In the genomic region with DNA sequence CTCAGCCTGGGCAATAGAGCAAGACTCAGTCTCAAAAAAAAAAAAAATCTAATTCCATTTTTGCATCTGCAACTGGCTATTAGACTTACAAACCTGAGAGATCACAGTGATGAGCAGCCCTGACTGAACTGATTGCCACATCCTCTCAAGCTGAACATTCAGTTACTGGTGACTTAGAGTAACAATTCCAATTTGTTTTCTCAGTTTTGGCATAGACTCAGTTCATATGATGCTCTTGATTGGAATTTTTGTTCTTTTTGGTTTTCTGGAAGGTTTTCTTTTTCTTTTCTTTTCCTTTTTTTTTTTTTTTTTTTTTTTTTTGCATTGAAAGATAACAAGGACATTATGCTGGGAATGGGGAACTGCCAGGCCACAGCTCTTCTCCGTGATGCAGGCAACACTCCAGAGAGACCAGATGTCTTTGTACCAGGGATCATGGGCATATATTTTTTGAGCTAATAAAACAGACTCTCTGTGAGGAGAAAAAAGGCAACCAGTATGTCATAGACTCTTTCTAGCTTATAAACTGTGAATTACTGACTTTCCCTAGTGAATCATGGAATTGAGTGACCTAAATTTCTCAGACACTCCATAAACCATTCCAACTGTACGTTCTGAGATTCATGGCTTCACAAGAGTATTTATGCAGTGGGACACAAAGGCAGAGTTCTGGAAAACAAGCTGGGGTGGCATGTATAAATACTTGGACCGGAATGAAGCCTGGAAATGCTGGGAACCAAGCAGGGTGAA, we compare ENCODE assay signal across 18 cellular contexts.
DNase-seq lines count a peak whose midpoint lies in the region; ATAC-seq and TF ChIP-seq lines count a peak whose summit lies in the region.
"Had no signal": no experiment of that assay in that cellular context is flagged by ENCODE, and none has a peak within 500 bp of the region (broad histone marks: within the 10 kb centered on the region; RNA-seq: fewer than 3 reads in every experiment).

No MANE protein-coding gene starts in this region.

- intact Hi-C loops in tibial artery (cut with DNase I; ENCODE audit: low total_unique reads) = no loop called here

- H3K27ac ChIP-seq in HEK293 (ENCODE audit: extremely low read depth, low read depth, low read length) (no peak overlapping the region), coronary artery (peak overlapping the region; percentile 46 to 53), layer of hippocampus (ENCODE audit: low read depth, low read length) (peak overlapping the region; percentile 48), tibial artery (peak overlapping the region; percentile 25 to 57)
- H3K27ac ChIP-seq: BLaER1 treated with 17β-estradiol and CSF1 and Interleukin-3, amounts not matched to agents 10 nM and 100 nM; lower lobe of right lung; right atrium auricular region; SK-N-MC had no signal

- ATAC-seq in HG03045 (IDR thresholded peaks at IDR 0.05; ENCODE audit: unreplicated experiment) = no peak
- ATAC-seq: activated naive CD4-positive, alpha-beta T cell treated with anti-CD3 and anti-CD28 coated beads, Interleukin-2, amount 50 U/mL, for 72 hours; activated T-cell treated with anti-CD3 and anti-CD28 coated beads, Interleukin-2, amount 50 U/mL, for 72 hours; lower lobe of right lung; stimulated activated naive B cell treated with anti-CD40 and anti-IgM and Interleukin-4, amounts not matched to agents 10 μg/mL and 1 μg/mL and 100 μg/mL, for 72 hours had no signal

- H3K4me3 ChIP-seq in HEK293 (ENCODE audit: low read depth, low read length) (no peak overlapping the region), coronary artery (no peak overlapping the region), tibial artery (no peak overlapping the region)
- H3K4me3 ChIP-seq: BLaER1 treated with 17β-estradiol and CSF1 and Interleukin-3, amounts not matched to agents 10 nM and 100 nM; lower lobe of right lung; right atrium auricular region; SK-N-MC had no signal

- no peaks in the 10 kb centered on the region for H3K36me3 ChIP-seq in HEK293 (ENCODE audit: control insufficient read depth in 2 of 2, insufficient read depth in 1 of 2, low read length in 2 of 2)
- no peaks in the 10 kb centered on the region for H3K36me3 ChIP-seq in tibial artery
- H3K36me3 ChIP-seq: BLaER1 treated with 17β-estradiol and CSF1 and Interleukin-3, amounts not matched to agents 10 nM and 100 nM; lower lobe of right lung; right atrium auricular region had no signal

- no peaks in the 10 kb centered on the region for H3K9me3 ChIP-seq in HEK293 (ENCODE audit: control insufficient read depth, insufficient read depth, low read depth, low read length)
- H3K9me3 ChIP-seq in tibial artery = no peaks in the 10 kb centered on the region
- H3K9me3 ChIP-seq: lower lobe of right lung, right atrium auricular region had no signal

- TF ChIP-seq CTCF in HEK293 (tag by site-specific recombination; IDR thresholded peaks at IDR 0.05) (no peak), coronary artery (IDR thresholded peaks at IDR 0.05) (no peak), tibial artery (IDR thresholded peaks at IDR 0.05) (no peak)

- CTCF ChIA-PET in HEK293 (lab: Yijun Ruan, JAX) = interaction anchor here (0.6 to 10.0 kb wide), 5 partner anchors 15 to 518 kb away, joined by 3 to 78 read pairs (median 4); no protein-coding TSS in a partner anchor

- no peaks in the 10 kb centered on the region for H3K27me3 ChIP-seq in layer of hippocampus (ENCODE audit: control insufficient read depth, insufficient read depth, low read length)
- H3K27me3 ChIP-seq in tibial artery = no peaks in the 10 kb centered on the region
- H3K27me3 ChIP-seq: BLaER1 treated with 17β-estradiol and CSF1 and Interleukin-3, amounts not matched to agents 10 nM and 100 nM; right atrium auricular region had no signal

- DNase-seq in coronary artery (ENCODE audit: low spot score) (no peak), tibial artery (no peak), NCI-H82 (lab: John Stamatoyannopoulos, UW) (no peak), NCI-H2081 (lab: John Stamatoyannopoulos, UW) (no peak)
- DNase-seq: activated CD8-positive, alpha-beta memory T cell treated with anti-CD3 and anti-CD28 coated beads for 24 hours; activated T-cell treated with anti-CD3 and anti-CD28 coated beads, Interleukin-2, amount 50 U/mL, for 72 hours; lower lobe of right lung; NCI-H226; occipital lobe; stimulated activated naive B cell treated with anti-CD40 and anti-IgM and Interleukin-4, amounts not matched to agents 10 μg/mL and 1 μg/mL and 100 μg/mL, for 72 hours; trophoblast cell had no signal

- no peaks in the 10 kb centered on the region for H3K4me1 ChIP-seq in HEK293 (ENCODE audit: control insufficient read depth, insufficient read depth, low read length)
- H3K4me1 ChIP-seq in tibial artery = peaks cover 0 to 16% (median 3%) of the 10 kb centered on the region in 4 donors
- H3K4me1 ChIP-seq: BLaER1 treated with 17β-estradiol and CSF1 and Interleukin-3, amounts not matched to agents 10 nM and 100 nM; lower lobe of right lung; right atrium auricular region had no signal

- POLR2A ChIA-PET in HEK293 (lab: Yijun Ruan, JAX) = interaction anchor here (0.6 kb wide), 1 partner anchor 78 kb away, joined by 3 read pairs; no protein-coding TSS in a partner anchor

TF ChIP-seq in HEK293, 187 proteins besides CTCF, POLR2A, EP300 and RAD21:
- TF ChIP-seq OSR2 (tag by site-specific recombination; IDR thresholded peaks at IDR 0.05) = no peak
- no peak for TF ChIP-seq TRIM28 (IDR thresholded peaks at IDR 0.05; ENCODE audit: borderline replicate concordance, low read length)
- TF ChIP-seq ZNF133 (tag by site-specific recombination; IDR thresholded peaks at IDR 0.05) = no peak
- 0 out of 2 replicates have a peak, but pooled peaks have one; percentile 41 for TF ChIP-seq ZNF677 (tag by site-specific recombination; IDR thresholded peaks at IDR 0.05)
